9 cellular contexts compared by ENCODE assay signal in genomic region chr12:103571286-103571685, GRCh38. TPM values are rescaled to one million over a fixed set of nuclear protein-coding genes. Genes with fewer than 3 reads are reported as not detected.
DNase-seq lines count a peak whose midpoint lies in the region; ATAC-seq, FAIRE-seq and TF ChIP-seq lines count a peak whose summit lies in the region.
"Had no signal": no experiment of that assay in that cellular context is flagged by ENCODE, and none has a peak within 500 bp of the region (broad histone marks: within the 10 kb centered on the region; RNA-seq: fewer than 3 reads in every experiment).

No MANE protein-coding gene starts in this region.

- H2AFZ ChIP-seq in mammary epithelial cell (ENCODE audit: low read depth, low read length) (peak overlapping the region; percentile 85), HepG2 (ENCODE audit: low read length) (no peak overlapping the region)

- DNase-seq in mammary epithelial cell (no peak), MCF 10A (ENCODE audit: unreplicated experiment) (no peak), brain microvascular endothelial cell (no peak), HepG2 (ENCODE audit: low spot score) (peak; percentile 16), type B pancreatic cell (ENCODE audit: extremely low spot score, unreplicated experiment) (no peak), dermis blood vessel endothelial cell (no peak), OCI-M2 (lab: John Stamatoyannopoulos, UW; ENCODE audit: unreplicated experiment) (no peak)

- TF ChIP-seq RAD21 in HepG2 (CRISPR knock-in tag; IDR thresholded peaks at IDR 0.05) = no peak

- BruUV-seq in mammary epithelial cell (replicated peaks; lab: Mats Ljungman, UMichigan) = no TSS peak
- BruUV-seq in MCF 10A (replicated peaks; lab: Mats Ljungman, UMichigan) = no TSS peak
- no TSS peak for BruUV-seq in HepG2 (replicated peaks; lab: Mats Ljungman, UMichigan)

- peak; percentile 88 for ATAC-seq in HepG2
- ATAC-seq in HG03025 (IDR thresholded peaks at IDR 0.05; ENCODE audit: low FRiP score, unreplicated experiment) = no peak

- TF ChIP-seq EP300 in HepG2 (IDR thresholded peaks at IDR 0.05; ENCODE audit: low read depth in 2 of 2, low read length in 2 of 2) (no peak), HepG2 (CRISPR knock-in tag; IDR thresholded peaks at IDR 0.05; ENCODE audit: borderline replicate concordance) (no peak)

- H3K27ac ChIP-seq in mammary epithelial cell (ENCODE audit: insufficient read depth, low read depth, low read length) (no peak overlapping the region), brain microvascular endothelial cell (no peak overlapping the region), HepG2 (ENCODE audit: extremely low read length, insufficient read depth, low read length) (no peak overlapping the region)

- TF ChIP-seq CTCF in mammary epithelial cell (conservative IDR thresholded peaks at IDR 0.05 in 1 of 2, IDR thresholded peaks at IDR 0.05 in 1 of 2; ENCODE audit: extremely low read depth in 1 of 2, insufficient read depth in 1 of 2, low read depth in 1 of 2, low read length in 2 of 2) = no peak
- TF ChIP-seq CTCF in MCF 10A (IDR thresholded peaks at IDR 0.05; ENCODE audit: unreplicated experiment) = no peak
- TF ChIP-seq CTCF in brain microvascular endothelial cell (IDR thresholded peaks at IDR 0.05; ENCODE audit: low read depth, low read length, missing control alignments) = peak; percentile 12
- TF ChIP-seq CTCF in HepG2 (CRISPR knock-in tag; IDR thresholded peaks at IDR 0.05) = no peak
- peak; percentile 63 for TF ChIP-seq CTCF in type B pancreatic cell (conservative IDR thresholded peaks at IDR 0.05)

- dilution Hi-C loops in mammary epithelial cell (cut with HindIII; ENCODE audit: low sequenced_read_pairs) = no loop called here

- H3K27ac Mint-ChIP-seq in MCF 10A (ENCODE audit: low read depth, unreplicated experiment) = no peak overlapping the region
- H3K27ac Mint-ChIP-seq in type B pancreatic cell = no peak overlapping the region
- H3K27ac Mint-ChIP-seq: activated naive CD4-positive, alpha-beta T cell treated with anti-CD3 and anti-CD28 coated beads, Interleukin-2, amount 50 U/mL, for 24 hours had no signal

- H3K4me3 ChIP-seq in mammary epithelial cell (replicated peaks in 1 of 3; ENCODE audit: insufficient read depth in 1 of 3, low read depth in 2 of 3, low read length in 3 of 3) = no peak overlapping the region
- peak overlapping the region; percentile 31 for H3K4me3 ChIP-seq in brain microvascular endothelial cell (ENCODE audit: low read depth, low read length)
- H3K4me3 ChIP-seq in HepG2 (replicated peaks in 1 of 3; ENCODE audit: insufficient read depth in 1 of 3, low read depth in 2 of 3, low read length in 3 of 3) = no peak overlapping the region

- H3K9me3 ChIP-seq in mammary epithelial cell (replicated peaks; ENCODE audit: insufficient read depth, low read length) = no peaks in the 10 kb centered on the region
- H3K9me3 ChIP-seq in HepG2 (ENCODE audit: low read length) = peaks cover 11% of the 10 kb centered on the region

- 52% methylated on average over 17 of the region's 18 CpGs for WGBS in mammary epithelial cell (ENCODE audit: low coverage, missing lambda C conversion rate)
- WGBS in HepG2 (ENCODE audit: low lambda C conversion rate) = 23% methylated on average over 15 of the region's 18 CpGs

- H3K27me3 ChIP-seq in mammary epithelial cell (ENCODE audit: insufficient read depth, low read length) = no peaks in the 10 kb centered on the region
- no peaks in the 10 kb centered on the region for H3K27me3 ChIP-seq in brain microvascular endothelial cell (replicated peaks)
- no peaks in the 10 kb centered on the region; a peak in 1 of 5 replicates for H3K27me3 ChIP-seq in HepG2 (ENCODE audit: control insufficient read depth in 1 of 2, insufficient read depth in 2 of 2, low read length in 2 of 2)

- H3K4me1 Mint-ChIP-seq in MCF 10A (ENCODE audit: insufficient read depth, unreplicated experiment) (peaks cover 9% of the 10 kb centered on the region), type B pancreatic cell (ENCODE audit: unreplicated experiment) (peaks cover 11% of the 10 kb centered on the region)

- H3K4me3 Mint-ChIP-seq in MCF 10A (ENCODE audit: unreplicated experiment) (no peak overlapping the region), type B pancreatic cell (peak overlapping the region; percentile 71)
- H3K4me3 Mint-ChIP-seq: activated naive CD4-positive, alpha-beta T cell treated with anti-CD3 and anti-CD28 coated beads, Interleukin-2, amount 50 U/mL, for 24 hours had no signal

- POLR2A ChIA-PET in MCF 10A (lab: Yijun Ruan, JAX) = interaction anchor here (1.3 kb wide), 1 partner anchor 11 kb away, joined by 4 read pairs; no protein-coding TSS in a partner anchor
- POLR2A ChIA-PET in HepG2 (lab: Yijun Ruan, JAX) = no interaction called here

- no peak for TF ChIP-seq POLR2A in HepG2 (IDR thresholded peaks at IDR 0.05; ENCODE audit: insufficient read depth in 1 of 2, low read depth in 2 of 2, low read length in 2 of 2)

- H3K9me3 Mint-ChIP-seq in MCF 10A (ENCODE audit: unreplicated experiment) (peaks cover 9% of the 10 kb centered on the region), type B pancreatic cell (peaks cover 5% of the 10 kb centered on the region)

- H3K79me2 ChIP-seq in mammary epithelial cell (ENCODE audit: insufficient read depth, low read length) (no peaks in the 10 kb centered on the region), HepG2 (ENCODE audit: insufficient read depth, low read length) (no peaks in the 10 kb centered on the region)

- peaks cover 12% of the 10 kb centered on the region for H3K4me1 ChIP-seq in mammary epithelial cell (ENCODE audit: insufficient read depth, low read length)
- H3K4me1 ChIP-seq in HepG2 (ENCODE audit: insufficient read depth, low read length) = no peaks in the 10 kb centered on the region

- peaks cover 11% of the 10 kb centered on the region for H3K27me3 Mint-ChIP-seq in MCF 10A (ENCODE audit: insufficient read depth, unreplicated experiment)
- peaks cover 35% of the 10 kb centered on the region for H3K27me3 Mint-ChIP-seq in type B pancreatic cell

- intact Hi-C loops in mammary epithelial cell (cut with micrococcal nuclease) = no loop called here
- intact Hi-C loops in MCF 10A (cut with micrococcal nuclease) = no loop called here
- intact Hi-C loops in HepG2 (cut with micrococcal nuclease; ENCODE audit: unreplicated experiment) = no loop called here

- CTCF ChIA-PET in mammary epithelial cell (lab: Charles Lee; ENCODE audit: low non-redundant PET) (no interaction called here), MCF 10A (lab: Yijun Ruan, JAX) (interaction anchor here (1.0 to 2.5 kb wide), 4 partner anchors 15 to 299 kb away, joined by 3 to 17 read pairs (median 7); no protein-coding TSS in a partner anchor), HepG2 (lab: Yijun Ruan, JAX; ENCODE audit: low intra/inter-chr PET ratio, low total read pairs) (no interaction called here)

- in situ Hi-C loops in mammary epithelial cell (cut with MboI; ENCODE audit: low sequenced_read_pairs in 2 of 2) = loop anchor here in 1 of 2 donors (25.0 kb wide), 1 partner anchor 291 kb away; no protein-coding TSS in a partner anchor
- in situ Hi-C loops in brain microvascular endothelial cell (cut with HindIII; ENCODE audit: low pct_ligation_motif_present, low sequenced_read_pairs) = no loop called here
- in situ Hi-C loops in HepG2 (cut with HindIII; ENCODE audit: extremely low pct_ligation_motif_present, low pct_unique_long_range_greater_than_20kb) = no loop called here

- no peak overlapping the region for H3K4me2 ChIP-seq in mammary epithelial cell (ENCODE audit: insufficient read depth, low read depth, low read length)
- H3K4me2 ChIP-seq in HepG2 (ENCODE audit: low read depth, low read length) = peak overlapping the region; percentile 28

- H3K9ac ChIP-seq in mammary epithelial cell (ENCODE audit: insufficient read depth, low read length) (no peak overlapping the region), HepG2 (ENCODE audit: insufficient read depth, low read depth, low read length) (no peak overlapping the region)

- FAIRE-seq in HepG2 (lab: Jason Lieb, UNC) = no peak

- no peaks in the 10 kb centered on the region for H3K36me3 ChIP-seq in mammary epithelial cell (ENCODE audit: insufficient read depth, low read length)
- H3K36me3 ChIP-seq in brain microvascular endothelial cell (replicated peaks) = no peaks in the 10 kb centered on the region
- no peaks in the 10 kb centered on the region for H3K36me3 ChIP-seq in HepG2 (replicated peaks in 1 of 2; ENCODE audit: control insufficient read depth in 1 of 2, insufficient read depth in 2 of 2, low read length in 2 of 2)

- H3K36me3 Mint-ChIP-seq in MCF 10A (ENCODE audit: insufficient read depth, unreplicated experiment) (no peaks in the 10 kb centered on the region), type B pancreatic cell (no peaks in the 10 kb centered on the region)
- H3K36me3 Mint-ChIP-seq: activated naive CD4-positive, alpha-beta T cell treated with anti-CD3 and anti-CD28 coated beads, Interleukin-2, amount 50 U/mL, for 24 hours had no signal

- no peaks in the 10 kb centered on the region for H4K20me1 ChIP-seq in mammary epithelial cell (ENCODE audit: insufficient read depth, low read length)
- H4K20me1 ChIP-seq in HepG2 (ENCODE audit: insufficient read depth, low read length) = no peaks in the 10 kb centered on the region

RNA-seq across cellular contexts. Expression of gene STAB2, which starts 15.8 kb away (rescaled TPM):
- total RNA-seq in mammary epithelial cell (under 1 TPM in 1 of 2 donors, not detected in 1; under 0.01 TPM), MCF 10A (2022) (not detected in 2 replicates), HepG2 (2016; rRNA removed; fragmentation: Illumina TruSeq; extraction: Trizol) (not detected in 2 replicates), type B pancreatic cell (ENCODE audit: low replicate concordance) (not detected in 2 replicates), dermis blood vessel endothelial cell (3.7 and 4.6 TPM in 2 replicates)
- polyA plus RNA-seq in mammary epithelial cell (under 0.01 TPM), HepG2 (2011; rRNA removed) (not detected in 2 replicates)
- not detected for polyA minus RNA-seq in mammary epithelial cell
- not detected in 2 replicates for total RNA-seq in HepG2 (2016; cell fraction: cytosol; rRNA removed; fragmentation: Illumina TruSeq; extraction: Trizol; ENCODE audit: low read depth)
- total RNA-seq in HepG2 (2016; cell fraction: insoluble cytoplasmic fraction; rRNA removed; fragmentation: Illumina TruSeq; extraction: Trizol) = not detected in 2 replicates
- total RNA-seq in HepG2 (2016; cell fraction: membrane; rRNA removed; fragmentation: Illumina TruSeq; extraction: Trizol) = not detected in 2 replicates
- total RNA-seq in HepG2 (2016; cell fraction: nucleus; rRNA removed; fragmentation: Illumina TruSeq; extraction: Trizol) = not detected in 2 replicates
- polyA plus RNA-seq in HepG2 (2011; cell fraction: cytosol; rRNA removed) = not detected in 2 replicates
- polyA plus RNA-seq in HepG2 (2011; cell fraction: nucleus; rRNA removed) = not detected in 2 replicates
- polyA plus RNA-seq in HepG2 (2012) = 0.52 TPM in 1 of 2 replicates, not detected in the other
- polyA plus RNA-seq in HepG2 (2016; cell fraction: cytosol; fragmentation: Illumina TruSeq; extraction: Trizol; ENCODE audit: low read depth) = not detected in 2 replicates
- polyA plus RNA-seq in HepG2 (2016; cell fraction: insoluble cytoplasmic fraction; fragmentation: Illumina TruSeq; extraction: Trizol; ENCODE audit: low read depth) = not detected in 2 replicates
- not detected in 2 replicates for polyA plus RNA-seq in HepG2 (2016; cell fraction: membrane; fragmentation: Illumina TruSeq; extraction: Trizol; ENCODE audit: low read depth)
- not detected in 2 replicates for polyA plus RNA-seq in HepG2 (2016; cell fraction: nucleus; fragmentation: Illumina TruSeq; extraction: Trizol; ENCODE audit: insufficient read depth, low read depth)
- polyA minus RNA-seq in HepG2 (2011; rRNA and poly(A)+ RNA removed; ENCODE audit: low replicate concordance) = not detected in 2 replicates
- not detected in 2 replicates for polyA minus RNA-seq in HepG2 (2011; cell fraction: cytosol; rRNA and poly(A)+ RNA removed)
- polyA minus RNA-seq in HepG2 (2011; cell fraction: nucleus; rRNA and poly(A)+ RNA removed) = not detected in 2 replicates

Comparison
In these comparisons a context has a peak if more than half of its experiments do, and no peak if none do; other contexts are left out.
1. CTCF ChIP-seq: peak in brain microvascular endothelial cell (single experiment) and type B pancreatic cell (single experiment); none in mammary epithelial cell (0 of 2), MCF 10A (single experiment) and HepG2 (single experiment).